1 cellular context compared by ENCODE assay signal in the genomic region with DNA sequence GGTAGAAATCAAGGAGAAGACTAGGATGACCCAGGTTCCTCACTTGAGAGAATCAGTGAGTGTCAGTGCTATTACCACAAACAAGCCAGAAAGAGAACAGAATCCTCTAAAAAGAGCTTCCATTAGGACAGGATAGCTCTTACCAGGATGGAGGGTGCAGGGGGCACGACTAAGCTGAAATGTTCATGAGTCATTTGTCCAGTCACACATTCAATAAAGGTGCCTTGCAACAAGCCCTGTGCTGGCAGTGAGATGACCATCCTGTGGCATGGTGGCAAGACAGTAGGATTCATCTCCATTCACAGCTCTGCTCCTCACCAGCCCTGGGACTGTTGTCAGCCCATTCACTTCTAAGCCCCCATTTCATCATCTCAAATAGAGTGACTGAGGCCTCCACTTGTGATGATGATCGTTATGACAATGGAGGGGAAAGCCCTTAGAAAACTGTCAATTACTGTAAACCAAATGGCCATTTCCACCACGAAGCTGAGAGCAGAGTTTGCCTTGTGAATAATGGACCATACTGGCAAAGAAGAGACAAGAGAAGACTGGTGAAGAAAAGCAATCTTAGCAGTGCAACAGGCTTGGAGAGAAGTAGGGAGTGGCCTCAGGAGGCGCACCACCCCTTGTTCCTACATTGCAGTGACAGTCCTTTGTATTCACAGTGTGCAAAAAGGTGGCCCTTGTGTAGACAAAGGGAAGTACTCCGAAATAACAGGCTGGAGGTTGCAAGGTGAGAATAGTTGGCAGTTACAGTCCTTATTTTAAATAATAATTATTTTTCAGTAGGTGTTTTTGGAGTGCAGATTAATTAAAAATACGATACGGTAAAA.
TF ChIP-seq lines count a peak whose summit lies in the region.

No MANE protein-coding gene starts in this region.

TF ChIP-seq in K562, 482 proteins besides CTCF, POLR2A, EP300 and RAD21 (continued from another document):
- TF ChIP-seq, protein P1, sequence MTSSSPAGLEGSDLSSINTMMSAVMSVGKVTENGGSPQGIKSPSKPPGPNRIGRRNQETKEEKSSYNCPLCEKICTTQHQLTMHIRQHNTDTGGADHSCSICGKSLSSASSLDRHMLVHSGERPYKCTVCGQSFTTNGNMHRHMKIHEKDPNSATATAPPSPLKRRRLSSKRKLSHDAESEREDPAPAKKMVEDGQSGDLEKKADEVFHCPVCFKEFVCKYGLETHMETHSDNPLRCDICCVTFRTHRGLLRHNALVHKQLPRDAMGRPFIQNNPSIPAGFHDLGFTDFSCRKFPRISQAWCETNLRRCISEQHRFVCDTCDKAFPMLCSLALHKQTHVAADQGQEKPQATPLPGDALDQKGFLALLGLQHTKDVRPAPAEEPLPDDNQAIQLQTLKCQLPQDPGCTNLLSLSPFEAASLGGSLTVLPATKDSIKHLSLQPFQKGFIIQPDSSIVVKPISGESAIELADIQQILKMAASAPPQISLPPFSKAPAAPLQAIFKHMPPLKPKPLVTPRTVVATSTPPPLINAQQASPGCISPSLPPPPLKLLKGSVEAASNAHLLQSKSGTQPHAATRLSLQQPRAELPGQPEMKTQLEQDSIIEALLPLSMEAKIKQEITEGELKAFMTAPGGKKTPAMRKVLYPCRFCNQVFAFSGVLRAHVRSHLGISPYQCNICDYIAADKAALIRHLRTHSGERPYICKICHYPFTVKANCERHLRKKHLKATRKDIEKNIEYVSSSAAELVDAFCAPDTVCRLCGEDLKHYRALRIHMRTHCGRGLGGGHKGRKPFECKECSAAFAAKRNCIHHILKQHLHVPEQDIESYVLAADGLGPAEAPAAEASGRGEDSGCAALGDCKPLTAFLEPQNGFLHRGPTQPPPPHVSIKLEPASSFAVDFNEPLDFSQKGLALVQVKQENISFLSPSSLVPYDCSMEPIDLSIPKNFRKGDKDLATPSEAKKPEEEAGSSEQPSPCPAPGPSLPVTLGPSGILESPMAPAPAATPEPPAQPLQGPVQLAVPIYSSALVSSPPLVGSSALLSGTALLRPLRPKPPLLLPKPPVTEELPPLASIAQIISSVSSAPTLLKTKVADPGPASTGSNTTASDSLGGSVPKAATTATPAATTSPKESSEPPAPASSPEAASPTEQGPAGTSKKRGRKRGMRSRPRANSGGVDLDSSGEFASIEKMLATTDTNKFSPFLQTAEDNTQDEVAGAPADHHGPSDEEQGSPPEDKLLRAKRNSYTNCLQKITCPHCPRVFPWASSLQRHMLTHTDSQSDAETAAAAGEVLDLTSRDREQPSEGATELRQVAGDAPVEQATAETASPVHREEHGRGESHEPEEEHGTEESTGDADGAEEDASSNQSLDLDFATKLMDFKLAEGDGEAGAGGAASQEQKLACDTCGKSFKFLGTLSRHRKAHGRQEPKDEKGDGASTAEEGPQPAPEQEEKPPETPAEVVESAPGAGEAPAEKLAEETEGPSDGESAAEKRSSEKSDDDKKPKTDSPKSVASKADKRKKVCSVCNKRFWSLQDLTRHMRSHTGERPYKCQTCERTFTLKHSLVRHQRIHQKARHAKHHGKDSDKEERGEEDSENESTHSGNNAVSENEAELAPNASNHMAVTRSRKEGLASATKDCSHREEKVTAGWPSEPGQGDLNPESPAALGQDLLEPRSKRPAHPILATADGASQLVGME (CRISPR knock-in tag; IDR thresholded peaks at IDR 0.05): no peak
- TF ChIP-seq, protein P2, sequence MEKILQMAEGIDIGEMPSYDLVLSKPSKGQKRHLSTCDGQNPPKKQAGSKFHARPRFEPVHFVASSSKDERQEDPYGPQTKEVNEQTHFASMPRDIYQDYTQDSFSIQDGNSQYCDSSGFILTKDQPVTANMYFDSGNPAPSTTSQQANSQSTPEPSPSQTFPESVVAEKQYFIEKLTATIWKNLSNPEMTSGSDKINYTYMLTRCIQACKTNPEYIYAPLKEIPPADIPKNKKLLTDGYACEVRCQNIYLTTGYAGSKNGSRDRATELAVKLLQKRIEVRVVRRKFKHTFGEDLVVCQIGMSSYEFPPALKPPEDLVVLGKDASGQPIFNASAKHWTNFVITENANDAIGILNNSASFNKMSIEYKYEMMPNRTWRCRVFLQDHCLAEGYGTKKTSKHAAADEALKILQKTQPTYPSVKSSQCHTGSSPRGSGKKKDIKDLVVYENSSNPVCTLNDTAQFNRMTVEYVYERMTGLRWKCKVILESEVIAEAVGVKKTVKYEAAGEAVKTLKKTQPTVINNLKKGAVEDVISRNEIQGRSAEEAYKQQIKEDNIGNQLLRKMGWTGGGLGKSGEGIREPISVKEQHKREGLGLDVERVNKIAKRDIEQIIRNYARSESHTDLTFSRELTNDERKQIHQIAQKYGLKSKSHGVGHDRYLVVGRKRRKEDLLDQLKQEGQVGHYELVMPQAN (IDR thresholded peaks at IDR 0.05; ENCODE audit: borderline replicate concordance): no peak
- TF ChIP-seq ETV1 (tag; conservative IDR thresholded peaks at IDR 0.05; ENCODE audit: low read depth) (no peak), HLTF (IDR thresholded peaks at IDR 0.05) (no peak), RBM17 (IDR thresholded peaks at IDR 0.05; ENCODE audit: borderline replicate concordance, low read depth, low read length) (no peak), SMARCA5 (IDR thresholded peaks at IDR 0.05) (no peak), HDAC3 (IDR thresholded peaks at IDR 0.05; ENCODE audit: borderline replicate concordance, partially characterized antibody) (no peak)
- TF ChIP-seq, protein P3, sequence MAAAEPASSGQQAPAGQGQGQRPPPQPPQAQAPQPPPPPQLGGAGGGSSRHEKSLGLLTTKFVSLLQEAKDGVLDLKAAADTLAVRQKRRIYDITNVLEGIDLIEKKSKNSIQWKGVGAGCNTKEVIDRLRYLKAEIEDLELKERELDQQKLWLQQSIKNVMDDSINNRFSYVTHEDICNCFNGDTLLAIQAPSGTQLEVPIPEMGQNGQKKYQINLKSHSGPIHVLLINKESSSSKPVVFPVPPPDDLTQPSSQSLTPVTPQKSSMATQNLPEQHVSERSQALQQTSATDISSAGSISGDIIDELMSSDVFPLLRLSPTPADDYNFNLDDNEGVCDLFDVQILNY (CRISPR knock-in tag; IDR thresholded peaks at IDR 0.05): no peak
- TF ChIP-seq, protein P4, sequence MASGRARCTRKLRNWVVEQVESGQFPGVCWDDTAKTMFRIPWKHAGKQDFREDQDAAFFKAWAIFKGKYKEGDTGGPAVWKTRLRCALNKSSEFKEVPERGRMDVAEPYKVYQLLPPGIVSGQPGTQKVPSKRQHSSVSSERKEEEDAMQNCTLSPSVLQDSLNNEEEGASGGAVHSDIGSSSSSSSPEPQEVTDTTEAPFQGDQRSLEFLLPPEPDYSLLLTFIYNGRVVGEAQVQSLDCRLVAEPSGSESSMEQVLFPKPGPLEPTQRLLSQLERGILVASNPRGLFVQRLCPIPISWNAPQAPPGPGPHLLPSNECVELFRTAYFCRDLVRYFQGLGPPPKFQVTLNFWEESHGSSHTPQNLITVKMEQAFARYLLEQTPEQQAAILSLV (tag; IDR thresholded peaks at IDR 0.05): no peak
- TF ChIP-seq, protein P5, sequence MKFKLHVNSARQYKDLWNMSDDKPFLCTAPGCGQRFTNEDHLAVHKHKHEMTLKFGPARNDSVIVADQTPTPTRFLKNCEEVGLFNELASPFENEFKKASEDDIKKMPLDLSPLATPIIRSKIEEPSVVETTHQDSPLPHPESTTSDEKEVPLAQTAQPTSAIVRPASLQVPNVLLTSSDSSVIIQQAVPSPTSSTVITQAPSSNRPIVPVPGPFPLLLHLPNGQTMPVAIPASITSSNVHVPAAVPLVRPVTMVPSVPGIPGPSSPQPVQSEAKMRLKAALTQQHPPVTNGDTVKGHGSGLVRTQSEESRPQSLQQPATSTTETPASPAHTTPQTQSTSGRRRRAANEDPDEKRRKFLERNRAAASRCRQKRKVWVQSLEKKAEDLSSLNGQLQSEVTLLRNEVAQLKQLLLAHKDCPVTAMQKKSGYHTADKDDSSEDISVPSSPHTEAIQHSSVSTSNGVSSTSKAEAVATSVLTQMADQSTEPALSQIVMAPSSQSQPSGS (CRISPR knock-in tag; IDR thresholded peaks at IDR 0.05): no peak
- TF ChIP-seq, protein P6, sequence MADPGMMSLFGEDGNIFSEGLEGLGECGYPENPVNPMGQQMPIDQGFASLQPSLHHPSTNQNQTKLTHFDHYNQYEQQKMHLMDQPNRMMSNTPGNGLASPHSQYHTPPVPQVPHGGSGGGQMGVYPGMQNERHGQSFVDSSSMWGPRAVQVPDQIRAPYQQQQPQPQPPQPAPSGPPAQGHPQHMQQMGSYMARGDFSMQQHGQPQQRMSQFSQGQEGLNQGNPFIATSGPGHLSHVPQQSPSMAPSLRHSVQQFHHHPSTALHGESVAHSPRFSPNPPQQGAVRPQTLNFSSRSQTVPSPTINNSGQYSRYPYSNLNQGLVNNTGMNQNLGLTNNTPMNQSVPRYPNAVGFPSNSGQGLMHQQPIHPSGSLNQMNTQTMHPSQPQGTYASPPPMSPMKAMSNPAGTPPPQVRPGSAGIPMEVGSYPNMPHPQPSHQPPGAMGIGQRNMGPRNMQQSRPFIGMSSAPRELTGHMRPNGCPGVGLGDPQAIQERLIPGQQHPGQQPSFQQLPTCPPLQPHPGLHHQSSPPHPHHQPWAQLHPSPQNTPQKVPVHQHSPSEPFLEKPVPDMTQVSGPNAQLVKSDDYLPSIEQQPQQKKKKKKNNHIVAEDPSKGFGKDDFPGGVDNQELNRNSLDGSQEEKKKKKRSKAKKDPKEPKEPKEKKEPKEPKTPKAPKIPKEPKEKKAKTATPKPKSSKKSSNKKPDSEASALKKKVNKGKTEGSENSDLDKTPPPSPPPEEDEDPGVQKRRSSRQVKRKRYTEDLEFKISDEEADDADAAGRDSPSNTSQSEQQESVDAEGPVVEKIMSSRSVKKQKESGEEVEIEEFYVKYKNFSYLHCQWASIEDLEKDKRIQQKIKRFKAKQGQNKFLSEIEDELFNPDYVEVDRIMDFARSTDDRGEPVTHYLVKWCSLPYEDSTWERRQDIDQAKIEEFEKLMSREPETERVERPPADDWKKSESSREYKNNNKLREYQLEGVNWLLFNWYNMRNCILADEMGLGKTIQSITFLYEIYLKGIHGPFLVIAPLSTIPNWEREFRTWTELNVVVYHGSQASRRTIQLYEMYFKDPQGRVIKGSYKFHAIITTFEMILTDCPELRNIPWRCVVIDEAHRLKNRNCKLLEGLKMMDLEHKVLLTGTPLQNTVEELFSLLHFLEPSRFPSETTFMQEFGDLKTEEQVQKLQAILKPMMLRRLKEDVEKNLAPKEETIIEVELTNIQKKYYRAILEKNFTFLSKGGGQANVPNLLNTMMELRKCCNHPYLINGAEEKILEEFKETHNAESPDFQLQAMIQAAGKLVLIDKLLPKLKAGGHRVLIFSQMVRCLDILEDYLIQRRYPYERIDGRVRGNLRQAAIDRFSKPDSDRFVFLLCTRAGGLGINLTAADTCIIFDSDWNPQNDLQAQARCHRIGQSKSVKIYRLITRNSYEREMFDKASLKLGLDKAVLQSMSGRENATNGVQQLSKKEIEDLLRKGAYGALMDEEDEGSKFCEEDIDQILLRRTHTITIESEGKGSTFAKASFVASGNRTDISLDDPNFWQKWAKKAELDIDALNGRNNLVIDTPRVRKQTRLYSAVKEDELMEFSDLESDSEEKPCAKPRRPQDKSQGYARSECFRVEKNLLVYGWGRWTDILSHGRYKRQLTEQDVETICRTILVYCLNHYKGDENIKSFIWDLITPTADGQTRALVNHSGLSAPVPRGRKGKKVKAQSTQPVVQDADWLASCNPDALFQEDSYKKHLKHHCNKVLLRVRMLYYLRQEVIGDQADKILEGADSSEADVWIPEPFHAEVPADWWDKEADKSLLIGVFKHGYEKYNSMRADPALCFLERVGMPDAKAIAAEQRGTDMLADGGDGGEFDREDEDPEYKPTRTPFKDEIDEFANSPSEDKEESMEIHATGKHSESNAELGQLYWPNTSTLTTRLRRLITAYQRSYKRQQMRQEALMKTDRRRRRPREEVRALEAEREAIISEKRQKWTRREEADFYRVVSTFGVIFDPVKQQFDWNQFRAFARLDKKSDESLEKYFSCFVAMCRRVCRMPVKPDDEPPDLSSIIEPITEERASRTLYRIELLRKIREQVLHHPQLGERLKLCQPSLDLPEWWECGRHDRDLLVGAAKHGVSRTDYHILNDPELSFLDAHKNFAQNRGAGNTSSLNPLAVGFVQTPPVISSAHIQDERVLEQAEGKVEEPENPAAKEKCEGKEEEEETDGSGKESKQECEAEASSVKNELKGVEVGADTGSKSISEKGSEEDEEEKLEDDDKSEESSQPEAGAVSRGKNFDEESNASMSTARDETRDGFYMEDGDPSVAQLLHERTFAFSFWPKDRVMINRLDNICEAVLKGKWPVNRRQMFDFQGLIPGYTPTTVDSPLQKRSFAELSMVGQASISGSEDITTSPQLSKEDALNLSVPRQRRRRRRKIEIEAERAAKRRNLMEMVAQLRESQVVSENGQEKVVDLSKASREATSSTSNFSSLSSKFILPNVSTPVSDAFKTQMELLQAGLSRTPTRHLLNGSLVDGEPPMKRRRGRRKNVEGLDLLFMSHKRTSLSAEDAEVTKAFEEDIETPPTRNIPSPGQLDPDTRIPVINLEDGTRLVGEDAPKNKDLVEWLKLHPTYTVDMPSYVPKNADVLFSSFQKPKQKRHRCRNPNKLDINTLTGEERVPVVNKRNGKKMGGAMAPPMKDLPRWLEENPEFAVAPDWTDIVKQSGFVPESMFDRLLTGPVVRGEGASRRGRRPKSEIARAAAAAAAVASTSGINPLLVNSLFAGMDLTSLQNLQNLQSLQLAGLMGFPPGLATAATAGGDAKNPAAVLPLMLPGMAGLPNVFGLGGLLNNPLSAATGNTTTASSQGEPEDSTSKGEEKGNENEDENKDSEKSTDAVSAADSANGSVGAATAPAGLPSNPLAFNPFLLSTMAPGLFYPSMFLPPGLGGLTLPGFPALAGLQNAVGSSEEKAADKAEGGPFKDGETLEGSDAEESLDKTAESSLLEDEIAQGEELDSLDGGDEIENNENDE (IDR thresholded peaks at IDR 0.05; ENCODE audit: low read depth, low read length): no peak
TF ChIP-seq in K562: peak in this region for 0.
